In genomic region chr1:184686540-184686939, GRCh38 we compare ENCODE assay signal across 1 cellular context.
TF ChIP-seq lines count a peak whose summit lies in the region.

No MANE protein-coding gene starts in this region.

TF ChIP-seq in IMR-90, 13 proteins besides CTCF, POLR2A, EP300 and RAD21 (continued from another document):
- TF ChIP-seq, protein P1, sequence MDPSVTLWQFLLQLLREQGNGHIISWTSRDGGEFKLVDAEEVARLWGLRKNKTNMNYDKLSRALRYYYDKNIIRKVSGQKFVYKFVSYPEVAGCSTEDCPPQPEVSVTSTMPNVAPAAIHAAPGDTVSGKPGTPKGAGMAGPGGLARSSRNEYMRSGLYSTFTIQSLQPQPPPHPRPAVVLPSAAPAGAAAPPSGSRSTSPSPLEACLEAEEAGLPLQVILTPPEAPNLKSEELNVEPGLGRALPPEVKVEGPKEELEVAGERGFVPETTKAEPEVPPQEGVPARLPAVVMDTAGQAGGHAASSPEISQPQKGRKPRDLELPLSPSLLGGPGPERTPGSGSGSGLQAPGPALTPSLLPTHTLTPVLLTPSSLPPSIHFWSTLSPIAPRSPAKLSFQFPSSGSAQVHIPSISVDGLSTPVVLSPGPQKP (IDR thresholded peaks at IDR 0.05; ENCODE audit: borderline replicate concordance, low read depth, low read length), result no peak
- TF ChIP-seq NFE2L2 (IDR thresholded peaks at IDR 0.05; ENCODE audit: low read depth, low read length), result no peak
- no peak for TF ChIP-seq MXI1 (IDR thresholded peaks at IDR 0.05; ENCODE audit: borderline replicate concordance, low read depth, low read length)
- no peak for TF ChIP-seq CEBPB (IDR thresholded peaks at IDR 0.05; ENCODE audit: low read depth, low read length)
- TF ChIP-seq MAZ (IDR thresholded peaks at IDR 0.05; ENCODE audit: borderline replicate concordance, low read depth, low read length), result no peak
- TF ChIP-seq CHD1 (IDR thresholded peaks at IDR 0.05; ENCODE audit: low read depth, low read length), result no peak
- TF ChIP-seq MAFK (IDR thresholded peaks at IDR 0.05; ENCODE audit: low read depth, low read length), result no peak
